1 cellular context compared by ENCODE assay signal in genomic region chr16:8567355-8568230, GRCh38.
TF ChIP-seq lines count a peak whose summit lies in the region.

No MANE protein-coding gene starts in this region.

TF ChIP-seq in HepG2, 621 proteins besides CTCF, POLR2A, EP300 and RAD21 (continued from another document and continues in another):
- peak in 1 of 2 experiments; percentile 25; a peak in 1 of 4 replicates for TF ChIP-seq ATF4 (CRISPR knock-in tag; IDR thresholded peaks at IDR 0.05)
- TF ChIP-seq SNAPC5 (CRISPR knock-in tag; IDR thresholded peaks at IDR 0.05; ENCODE audit: borderline replicate concordance), result no peak
- no peak for TF ChIP-seq ZNF766 (CRISPR knock-in tag; IDR thresholded peaks at IDR 0.05; ENCODE audit: borderline replicate concordance)
- no peak for TF ChIP-seq POLR2AphosphoS2 (IDR thresholded peaks at IDR 0.05; ENCODE audit: low read depth, low read length)
- TF ChIP-seq ZNF609 (CRISPR knock-in tag; IDR thresholded peaks at IDR 0.05; ENCODE audit: borderline replicate concordance), result no peak
- no peak for TF ChIP-seq PCBP2 (optimal IDR thresholded peaks at IDR 0.05; ENCODE audit: low read depth, low read length, poor library complexity, severe bottlenecking)
- TF ChIP-seq XRCC5 (optimal IDR thresholded peaks at IDR 0.05; ENCODE audit: low read length), result peak; percentile 99
- peak; percentile 65 for TF ChIP-seq CEBPG (CRISPR knock-in tag; IDR thresholded peaks at IDR 0.05)
- TF ChIP-seq IRX3 (CRISPR knock-in tag; IDR thresholded peaks at IDR 0.05; ENCODE audit: borderline replicate concordance, low read depth), result no peak
- TF ChIP-seq ZKSCAN8 (CRISPR knock-in tag; IDR thresholded peaks at IDR 0.05; ENCODE audit: borderline replicate concordance), result peak; percentile 92; the same call in 1 of the 2 replicates
- no peak for TF ChIP-seq MAZ (IDR thresholded peaks at IDR 0.05; ENCODE audit: borderline replicate concordance, low read depth, low read length)
- peak; percentile 9; the same call in 1 of the 2 replicates for TF ChIP-seq MAZ (CRISPR knock-in tag; IDR thresholded peaks at IDR 0.05; ENCODE audit: low read depth)
- peak; percentile 67; the same call in 1 of the 2 replicates for TF ChIP-seq AHR (CRISPR knock-in tag; IDR thresholded peaks at IDR 0.05)
- TF ChIP-seq RARA (CRISPR knock-in tag; IDR thresholded peaks at IDR 0.05), result peak; percentile 66; the same call in 1 of the 2 replicates
- peak; percentile 53; the same call in 1 of the 2 replicates for TF ChIP-seq TFDP2 (CRISPR knock-in tag; IDR thresholded peaks at IDR 0.05)
- TF ChIP-seq AKAP8 (CRISPR knock-in tag; IDR thresholded peaks at IDR 0.05), result no peak
- TF ChIP-seq ASH2L (IDR thresholded peaks at IDR 0.05; ENCODE audit: insufficient read length, low read depth, low read length), result peak; percentile 44
- TF ChIP-seq SP2 (CRISPR knock-in tag; IDR thresholded peaks at IDR 0.05), result peak; percentile 37; the same call in 1 of the 2 replicates
- TF ChIP-seq ZNF431 (CRISPR knock-in tag; IDR thresholded peaks at IDR 0.05; ENCODE audit: borderline replicate concordance, low read depth), result no peak
- peak; percentile 34; the same call in 1 of the 2 replicates for TF ChIP-seq GATAD1 (CRISPR knock-in tag; IDR thresholded peaks at IDR 0.05)
- 0 out of 2 replicates have a peak, but pooled peaks have one; percentile 56 for TF ChIP-seq ZBTB4 (CRISPR knock-in tag; IDR thresholded peaks at IDR 0.05; ENCODE audit: borderline replicate concordance)
- TF ChIP-seq ZKSCAN1 (IDR thresholded peaks at IDR 0.05; ENCODE audit: low read length), result peak; percentile 79
- 0 out of 2 replicates have a peak, but pooled peaks have one; percentile 75 for TF ChIP-seq ZNF550 (CRISPR knock-in tag; IDR thresholded peaks at IDR 0.05; ENCODE audit: borderline replicate concordance)
- TF ChIP-seq SIX1 (CRISPR knock-in tag; IDR thresholded peaks at IDR 0.05; ENCODE audit: borderline replicate concordance), result 0 out of 2 replicates have a peak, but pooled peaks have one; percentile 26
- TF ChIP-seq ZSCAN25 (CRISPR knock-in tag; IDR thresholded peaks at IDR 0.05), result peak; percentile 91
- no peak for TF ChIP-seq ZBTB40 (IDR thresholded peaks at IDR 0.05)
- TF ChIP-seq ZBTB40 (CRISPR knock-in tag; IDR thresholded peaks at IDR 0.05), result peak; percentile 87; the same call in 1 of the 2 replicates
- TF ChIP-seq ZNF362 (CRISPR knock-in tag; IDR thresholded peaks at IDR 0.05; ENCODE audit: borderline replicate concordance), result peak; percentile 89; the same call in 1 of the 2 replicates
- no peak for TF ChIP-seq SP1 (IDR thresholded peaks at IDR 0.05)
- peak; percentile 24; the same call in 1 of the 2 replicates for TF ChIP-seq SP1 (CRISPR knock-in tag; IDR thresholded peaks at IDR 0.05)
- TF ChIP-seq KAT8 (CRISPR knock-in tag; IDR thresholded peaks at IDR 0.05), result peak; percentile 83; the same call in 1 of the 2 replicates
- TF ChIP-seq THRA (CRISPR knock-in tag; IDR thresholded peaks at IDR 0.05; ENCODE audit: borderline replicate concordance), result peak; percentile 84
- TF ChIP-seq PITX1 (CRISPR knock-in tag; IDR thresholded peaks at IDR 0.05), result peak; percentile 34; the same call in 1 of the 2 replicates
- peak; percentile 82 for TF ChIP-seq ZNF24 (IDR thresholded peaks at IDR 0.05)
